In the genomic region with DNA sequence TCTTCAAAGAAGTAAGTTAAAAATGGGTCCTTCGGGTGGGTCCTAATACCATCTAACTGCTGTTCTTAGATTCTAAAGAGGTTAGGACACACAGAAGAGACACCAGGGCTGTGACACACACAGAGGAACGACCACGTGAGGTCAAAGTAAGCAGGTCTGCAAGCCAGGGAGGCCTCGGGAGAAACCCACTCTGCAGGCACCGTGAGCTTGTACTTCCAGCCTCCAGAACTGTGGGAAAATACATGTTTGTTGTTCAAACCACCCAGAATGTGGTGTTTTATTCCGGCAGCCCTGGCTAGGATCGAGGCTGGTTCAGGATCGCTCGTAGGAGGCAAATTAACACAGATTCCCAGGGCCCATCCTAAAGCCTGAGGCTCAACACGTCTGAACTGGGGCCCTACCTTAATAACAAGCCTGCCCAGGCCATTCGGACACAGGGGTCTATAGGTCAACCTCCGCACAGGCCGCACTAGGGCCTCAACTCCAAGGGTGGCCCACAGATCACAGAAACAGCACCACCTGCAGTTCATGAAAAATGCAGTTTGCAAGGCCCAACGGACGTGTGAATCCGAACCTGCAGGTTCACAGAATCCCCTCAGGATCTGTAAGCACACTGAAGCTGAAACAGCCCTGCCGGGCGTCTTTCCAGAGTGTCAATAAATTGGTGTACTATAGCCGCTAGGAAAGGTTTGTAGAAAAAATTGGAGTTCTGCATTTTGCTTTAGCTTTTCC, we compare ENCODE assay signal across 1 cellular context.
TF ChIP-seq lines count a peak whose summit lies in the region.

No MANE protein-coding gene starts in this region.

TF ChIP-seq in HepG2, 621 proteins besides CTCF, POLR2A, EP300 and RAD21 (continued from another document):
- TF ChIP-seq ZNF646 (CRISPR knock-in tag; IDR thresholded peaks at IDR 0.05): no peak
- no peak for TF ChIP-seq RFX1 (IDR thresholded peaks at IDR 0.05)
- no peak for TF ChIP-seq REXO4 (CRISPR knock-in tag; IDR thresholded peaks at IDR 0.05; ENCODE audit: borderline replicate concordance)
